Comparison of ENCODE assay signal across 8 cellular contexts in genomic region chr11:8192016-8192895, GRCh38. TPM values are rescaled to one million over a fixed set of nuclear protein-coding genes. Genes with fewer than 3 reads are reported as not detected.
DNase-seq lines count a peak whose midpoint lies in the region; ATAC-seq and TF ChIP-seq lines count a peak whose summit lies in the region.

No MANE protein-coding gene starts in this region.

- intact Hi-C loops in testis (cut with DNase I; ENCODE audit: low total_unique reads), result no loop called here

- no peaks in the 10 kb centered on the region for H3K9me3 ChIP-seq in testis

- peak; percentile 88 for TF ChIP-seq CTCF in epithelial cell of proximal tubule (conservative IDR thresholded peaks at IDR 0.05; ENCODE audit: low read depth, low read length)
- peak; percentile 40 to 80 (median 62) for TF ChIP-seq CTCF in testis (IDR thresholded peaks at IDR 0.05)

- in situ Hi-C loops in G401 (cut with HindIII; ENCODE audit: low sequenced_read_pairs), result no loop called here

- peak; percentile 63 for ATAC-seq in HG02759 (IDR thresholded peaks at IDR 0.05; ENCODE audit: unreplicated experiment)
- ATAC-seq in GM21737 (IDR thresholded peaks at IDR 0.05; ENCODE audit: unreplicated experiment), result no peak

- DNase-seq in G401 (ENCODE audit: low spot score), result peak; percentile 79
- DNase-seq in NCI-H2227 (lab: John Stamatoyannopoulos, UW; ENCODE audit: unreplicated experiment), result peak; percentile 85
- DNase-seq in activated CD4-positive, alpha-beta T cell treated with anti-CD3 and anti-CD28 coated beads, Interleukin-2, amount 50 U/mL, for 4 hours, result peak; percentile 19 to 23
- DNase-seq in epithelial cell of proximal tubule (ENCODE audit: low read depth), result peak; percentile 10
- DNase-seq in myocyte (ENCODE audit: low read depth), result peak; percentile 72
- DNase-seq in testis, result peak; percentile 86

- no peaks in the 10 kb centered on the region for H3K36me3 ChIP-seq in testis (ENCODE audit: low read depth, missing control alignments)

- WGBS in testis, 2 donors, result 71 to 74% methylated on average over 16 to 19 of the region's 19 CpGs

- no peaks in the 10 kb centered on the region for H3K4me1 ChIP-seq in testis

- TF ChIP-seq POLR2A in testis (IDR thresholded peaks at IDR 0.05), result no peak

- no peaks in the 10 kb centered on the region for H3K27me3 ChIP-seq in testis

- H3K4me3 ChIP-seq in epithelial cell of proximal tubule (ENCODE audit: low read depth, low read length) (no peak overlapping the region), testis (no peak overlapping the region)

- no peak overlapping the region for H3K27ac ChIP-seq in testis

RNA-seq across cellular contexts. Expression of gene RIC3, which starts 23.4 kb away (rescaled TPM):
- not detected in 2 replicates for total RNA-seq in G401 (2014; rRNA removed; shearing (Covaris generic))
- total RNA-seq in epithelial cell of proximal tubule (0.92 and 1.6 TPM in 2 replicates), myocyte (not detected in 2 replicates), testis (10 to 100 TPM; 42.3 to 48.6 TPM)
- 0.03 TPM for polyA plus RNA-seq in myocyte (2012)
- polyA plus RNA-seq in testis (ENCODE audit: insufficient read depth, low read depth, low replicate concordance), result 18.7 TPM

Comparison
In these comparisons a context has a peak if more than half of its experiments do, and no peak if none do; other contexts are left out.
1. DNase-seq: peak in every context shown above with its lines; median percentile 86 in testis; 85 in NCI-H2227; 79 in G401; 72 in myocyte; 21 in activated CD4-positive, alpha-beta T cell treated with anti-CD3 and anti-CD28 coated beads, Interleukin-2, amount 50 U/mL, for 4 hours; 10 in epithelial cell of proximal tubule.
2. RNA of gene RIC3, which starts 23.4 kb away (total RNA-seq): 42.3 to 48.6 TPM in testis; 0.92 to 1.6 TPM in epithelial cell of proximal tubule, not detected in G401 and not detected in myocyte; every median in the first group is over 10 times any median in the second.